In genomic region chr13:24005711-24006281, GRCh38 we compare ENCODE assay signal across 11 cellular contexts.
A peak's percentile ranks its signal among the peaks of the same experiment; 100 is the strongest.
DNase-seq lines count a peak whose midpoint lies in the region; ATAC-seq, FAIRE-seq and TF ChIP-seq lines count a peak whose summit lies in the region.
"Had no signal": no experiment of that assay in that cellular context is flagged by ENCODE, and none has a peak within 500 bp of the region (broad histone marks: within the 10 kb centered on the region; RNA-seq: fewer than 3 reads in every experiment).

No MANE protein-coding gene starts in this region.

- TF ChIP-seq POLR2A in GM12878 (IDR thresholded peaks at IDR 0.05; ENCODE audit: low read depth, low read length), result no peak

- H3K27ac ChIP-seq in GM12878 (ENCODE audit: control insufficient read depth, insufficient read depth), result no peak overlapping the region
- H3K27ac ChIP-seq in small intestine (ENCODE audit: low read depth in 1 of 2, low read length in 1 of 2), result no peak overlapping the region
- H3K27ac ChIP-seq: WERI-Rb-1 had no signal

- no peaks in the 10 kb centered on the region for H3K36me3 ChIP-seq in GM12878 (ENCODE audit: control insufficient read depth in 2 of 2, insufficient read depth in 2 of 2, low read length in 1 of 2)
- no peaks in the 10 kb centered on the region for H3K36me3 ChIP-seq in small intestine (ENCODE audit: control insufficient read depth in 2 of 2, insufficient read depth in 2 of 2, low read length in 2 of 2)
- H3K36me3 ChIP-seq: WERI-Rb-1 had no signal

- no peak for FAIRE-seq in GM12878 (lab: Jason Lieb, UNC)
- FAIRE-seq in small intestine (lab: Jason Lieb, UNC), result no peak

- no peak overlapping the region for H3K4me3 ChIP-seq in GM12878
- H3K4me3 ChIP-seq in small intestine (ENCODE audit: low read depth in 1 of 2, low read length in 2 of 2), result no peak overlapping the region

- H3K79me2 ChIP-seq in GM12878 (ENCODE audit: control insufficient read depth, insufficient read depth, low read length), result no peaks in the 10 kb centered on the region

- in situ Hi-C loops in GM12878 (cut with MboI), result no loop called here

- H3K4me1 ChIP-seq in GM12878 (ENCODE audit: control insufficient read depth, insufficient read depth, low read length), result no peaks in the 10 kb centered on the region
- no peaks in the 10 kb centered on the region for H3K4me1 ChIP-seq in small intestine (ENCODE audit: control insufficient read depth in 2 of 2, insufficient read depth in 1 of 2, low read depth in 1 of 2, low read length in 1 of 2)

- POLR2A ChIA-PET in GM12878 (lab: Charles Lee), result interaction anchor here (0.5 to 1.9 kb wide), 3 partner anchors 9 to 265 kb away, joined by 4 to 6 read pairs (median 5); no protein-coding TSS in a partner anchor

- H3K9ac ChIP-seq in GM12878 (ENCODE audit: control insufficient read depth, insufficient read depth, low read length), result no peak overlapping the region

- RAD21 ChIA-PET in GM12878 (lab: Charles Lee; ENCODE audit: unreplicated experiment), result interaction anchor here (0.6 to 3.2 kb wide), 15 partner anchors 10 to 269 kb away, joined by 3 to 20 read pairs (median 4); no protein-coding TSS in a partner anchor

- WGBS in GM12878 (ENCODE audit: insufficient coverage, insufficient replicate concordance, low lambda C conversion rate, missing lambda C conversion rate), result 17% methylated on average over 4 of the region's 4 CpGs
- 17 to 50% (median 30%) methylated on average over 4 of the region's 4 CpGs for WGBS in small intestine, 3 donors

- CTCF ChIA-PET in GM12878 (lab: Yijun Ruan, JAX), result interaction anchor here (1.0 to 5.8 kb wide), 12 partner anchors 11 to 223 kb away, joined by 3 to 58 read pairs (median 6); no protein-coding TSS in a partner anchor

- intact Hi-C loops in GM12878 (cut with micrococcal nuclease; ENCODE audit: unreplicated experiment), result loop anchor here (5.0 kb wide), 1 partner anchor 43 kb away; no protein-coding TSS in a partner anchor

- no peak for TF ChIP-seq CTCF in GM12878 (IDR thresholded peaks at IDR 0.05 in 2 of 3, conservative IDR thresholded peaks at IDR 0.05 in 1 of 3; ENCODE audit: control insufficient read depth in 2 of 3, extremely low read depth in 1 of 3, insufficient read depth in 1 of 3, low read depth in 3 of 3, low read length in 3 of 3)
- no peak for TF ChIP-seq CTCF in GM10266 (IDR thresholded peaks at IDR 0.05; ENCODE audit: control insufficient read depth, insufficient read depth, low read depth, missing control alignments)

- DNase-seq in GM12878 (ENCODE audit: low read depth, low spot score) (peak; percentile 19), small intestine (peak; percentile 31), DMS153 (lab: John Stamatoyannopoulos, UW) (no peak), GM10266 (ENCODE audit: extremely low spot score) (no peak)
- DNase-seq: NCI-H2029; stimulated activated naive CD8-positive, alpha-beta T cell treated with anti-CD3 and anti-CD28 coated beads, Interleukin-15, amount 100 ng/mL, for 72 hours; WERI-Rb-1 had no signal

- H3K27me3 ChIP-seq in GM12878 (replicated peaks in 1 of 2; ENCODE audit: control insufficient read depth in 2 of 2, insufficient read depth in 2 of 2, low read length in 1 of 2), result no peaks in the 10 kb centered on the region
- H3K27me3 ChIP-seq in small intestine (ENCODE audit: control insufficient read depth in 2 of 2, insufficient read depth in 2 of 2, low read length in 2 of 2), result no peaks in the 10 kb centered on the region

- peak; percentile 89 for ATAC-seq in GM19025 (IDR thresholded peaks at IDR 0.05; ENCODE audit: low read depth, unreplicated experiment)
- ATAC-seq in HG02763 (IDR thresholded peaks at IDR 0.05; ENCODE audit: unreplicated experiment), result peak; percentile 76
- peak; percentile 95 for ATAC-seq in GM12878
- no peak for ATAC-seq in HG02610 (IDR thresholded peaks at IDR 0.05; ENCODE audit: unreplicated experiment)
- no peak for ATAC-seq in HG02973 (IDR thresholded peaks at IDR 0.05; ENCODE audit: unreplicated experiment)
- ATAC-seq: stimulated activated naive CD8-positive, alpha-beta T cell treated with anti-CD3 and anti-CD28 coated beads, Interleukin-15, amount 100 ng/mL, for 72 hours had no signal

- SMC1A ChIA-PET in GM12878 (lab: Charles Lee; ENCODE audit: uncharacterized antibody, unreplicated experiment), result interaction anchor here (0.6 to 5.6 kb wide), 14 partner anchors 10 to 455 kb away, joined by 3 to 64 read pairs (median 4); no protein-coding TSS in a partner anchor

- H2AFZ ChIP-seq in GM12878 (ENCODE audit: control insufficient read depth, low read depth, low read length), result no peak overlapping the region

- no TSS peak for BruUV-seq in GM12878 (replicated peaks; lab: Mats Ljungman, UMichigan)

- H3K9me3 ChIP-seq in GM12878 (replicated peaks; ENCODE audit: control insufficient read depth, insufficient read depth, low read length) (no peaks in the 10 kb centered on the region), small intestine (ENCODE audit: control insufficient read depth, low read depth) (no peaks in the 10 kb centered on the region)

- peak; percentile 14 to 57; a peak in 1 of 4 replicates for TF ChIP-seq EP300 in GM12878 (IDR thresholded peaks at IDR 0.05; ENCODE audit: borderline replicate concordance in 1 of 2, control insufficient read depth in 1 of 2, low read depth in 2 of 2, low read length in 2 of 2)

- no peak overlapping the region for H3K4me2 ChIP-seq in GM12878 (ENCODE audit: control insufficient read depth, insufficient read depth)

- no peaks in the 10 kb centered on the region for H4K20me1 ChIP-seq in GM12878 (ENCODE audit: control insufficient read depth, insufficient read depth)

- no peak for TF ChIP-seq RAD21 in GM12878 (IDR thresholded peaks at IDR 0.05; ENCODE audit: insufficient read depth, low read depth, low read length)

TF ChIP-seq in GM12878, 131 proteins besides CTCF, POLR2A, EP300 and RAD21 (continues in another document):
- TF ChIP-seq IKZF2 (IDR thresholded peaks at IDR 0.05) (peak; percentile 27 to 30; a peak in 2 of 4 replicates), LARP7 (IDR thresholded peaks at IDR 0.05) (no peak), RELA (IDR thresholded peaks at IDR 0.05; ENCODE audit: borderline replicate concordance, partially characterized antibody) (no peak), ZNF217 (IDR thresholded peaks at IDR 0.05) (no peak), MYB (IDR thresholded peaks at IDR 0.05; ENCODE audit: borderline replicate concordance, low read depth, low read length) (no peak), PBX3 (IDR thresholded peaks at IDR 0.05; ENCODE audit: insufficient replicate concordance, low read depth, low read length) (no peak), CREM (IDR thresholded peaks at IDR 0.05; ENCODE audit: low read depth) (no peak), TCF12 (IDR thresholded peaks at IDR 0.05; ENCODE audit: low read depth, low read length) (no peak)
- TF ChIP-seq, protein P1, sequence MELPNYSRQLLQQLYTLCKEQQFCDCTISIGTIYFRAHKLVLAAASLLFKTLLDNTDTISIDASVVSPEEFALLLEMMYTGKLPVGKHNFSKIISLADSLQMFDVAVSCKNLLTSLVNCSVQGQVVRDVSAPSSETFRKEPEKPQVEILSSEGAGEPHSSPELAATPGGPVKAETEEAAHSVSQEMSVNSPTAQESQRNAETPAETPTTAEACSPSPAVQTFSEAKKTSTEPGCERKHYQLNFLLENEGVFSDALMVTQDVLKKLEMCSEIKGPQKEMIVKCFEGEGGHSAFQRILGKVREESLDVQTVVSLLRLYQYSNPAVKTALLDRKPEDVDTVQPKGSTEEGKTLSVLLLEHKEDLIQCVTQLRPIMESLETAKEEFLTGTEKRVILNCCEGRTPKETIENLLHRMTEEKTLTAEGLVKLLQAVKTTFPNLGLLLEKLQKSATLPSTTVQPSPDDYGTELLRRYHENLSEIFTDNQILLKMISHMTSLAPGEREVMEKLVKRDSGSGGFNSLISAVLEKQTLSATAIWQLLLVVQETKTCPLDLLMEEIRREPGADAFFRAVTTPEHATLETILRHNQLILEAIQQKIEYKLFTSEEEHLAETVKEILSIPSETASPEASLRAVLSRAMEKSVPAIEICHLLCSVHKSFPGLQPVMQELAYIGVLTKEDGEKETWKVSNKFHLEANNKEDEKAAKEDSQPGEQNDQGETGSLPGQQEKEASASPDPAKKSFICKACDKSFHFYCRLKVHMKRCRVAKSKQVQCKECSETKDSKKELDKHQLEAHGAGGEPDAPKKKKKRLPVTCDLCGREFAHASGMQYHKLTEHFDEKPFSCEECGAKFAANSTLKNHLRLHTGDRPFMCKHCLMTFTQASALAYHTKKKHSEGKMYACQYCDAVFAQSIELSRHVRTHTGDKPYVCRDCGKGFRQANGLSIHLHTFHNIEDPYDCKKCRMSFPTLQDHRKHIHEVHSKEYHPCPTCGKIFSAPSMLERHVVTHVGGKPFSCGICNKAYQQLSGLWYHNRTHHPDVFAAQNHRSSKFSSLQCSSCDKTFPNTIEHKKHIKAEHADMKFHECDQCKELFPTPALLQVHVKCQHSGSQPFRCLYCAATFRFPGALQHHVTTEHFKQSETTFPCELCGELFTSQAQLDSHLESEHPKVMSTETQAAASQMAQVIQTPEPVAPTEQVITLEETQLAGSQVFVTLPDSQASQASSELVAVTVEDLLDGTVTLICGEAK (IDR thresholded peaks at IDR 0.05; ENCODE audit: borderline replicate concordance), result no peak

Comparison
In these comparisons a context has a peak if more than half of its experiments do, and no peak if none do; other contexts are left out.
1. ATAC-seq: peak in GM19025 (single experiment), HG02763 (single experiment) and GM12878 (single experiment); none in HG02610 (single experiment) and HG02973 (single experiment).
2. DNase-seq: peak in GM12878 (single experiment) and small intestine (single experiment); none in DMS153 (single experiment) and GM10266 (single experiment).